ENCODE assay signal across 8 cellular contexts in the genomic region with DNA sequence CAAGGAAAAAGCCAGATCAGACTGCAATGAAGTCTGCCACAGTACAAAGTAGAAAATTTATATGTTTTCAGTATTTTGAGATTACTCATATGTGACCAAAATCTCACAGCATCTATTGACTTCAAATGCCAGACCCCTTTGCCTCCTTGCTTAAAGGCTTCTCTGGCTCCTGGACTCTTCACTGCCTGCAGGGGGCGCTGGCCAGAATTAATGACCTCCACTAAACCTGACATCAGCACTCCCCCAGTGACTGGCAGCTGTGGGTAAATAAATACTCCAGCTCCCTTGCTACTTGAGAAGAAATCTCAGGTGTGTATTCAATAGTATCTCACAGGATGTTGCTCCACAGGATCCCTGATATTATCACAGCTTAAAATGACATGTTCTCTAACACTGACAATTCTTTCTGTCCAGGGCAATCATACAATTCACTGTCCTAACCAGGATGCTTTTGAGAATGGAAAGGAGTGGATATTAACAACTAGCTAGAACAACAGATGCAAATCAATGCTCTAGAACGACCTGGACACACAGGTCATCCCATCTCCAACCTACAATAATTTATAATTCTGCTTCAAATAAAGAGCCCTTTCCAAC. TPM values are rescaled to one million over a fixed set of nuclear protein-coding genes. Genes with fewer than 3 reads are reported as not detected.
DNase-seq lines count a peak whose midpoint lies in the region; ATAC-seq, FAIRE-seq and TF ChIP-seq lines count a peak whose summit lies in the region.

No MANE protein-coding gene starts in this region.

- DNase-seq in CD4-positive, CD25-positive, alpha-beta regulatory T cell = peak; percentile 49 to 75 (median 50)
- DNase-seq in HTR-8/SVneo (ENCODE audit: insufficient read length, low spot score) (peak; percentile 52), activated T-cell treated with anti-CD3 and anti-CD28 coated beads for 48 hours (ENCODE audit: low read depth) (peak; percentile 64), fibroblast of pulmonary artery (ENCODE audit: low read depth) (peak; percentile 70), gastrocnemius medialis (peak in 1 of 2 donors; percentile 33)

- H3K4me1 Mint-ChIP-seq in CD4-positive, CD25-positive, alpha-beta regulatory T cell = peaks cover 8 to 47% (median 19%) of the 10 kb centered on the region in 4 donors

- no peak overlapping the region for H3K4me3 ChIP-seq in CD4-positive, CD25-positive, alpha-beta regulatory T cell (ENCODE audit: low read depth, low read length)
- H3K4me3 ChIP-seq in OCI-LY3 (ENCODE audit: low read length) = no peak overlapping the region
- no peak overlapping the region for H3K4me3 ChIP-seq in fibroblast of pulmonary artery (replicated peaks; ENCODE audit: low read depth, low read length)
- no peak overlapping the region for H3K4me3 ChIP-seq in gastrocnemius medialis

- no peaks in the 10 kb centered on the region for H3K9me3 ChIP-seq in CD4-positive, CD25-positive, alpha-beta regulatory T cell (ENCODE audit: control insufficient read depth in 2 of 2, low read length in 2 of 2)
- H3K9me3 ChIP-seq in OCI-LY3 (ENCODE audit: insufficient read depth, low read length) (no peaks in the 10 kb centered on the region), gastrocnemius medialis (no peaks in the 10 kb centered on the region)

- peaks cover 21% of the 10 kb centered on the region for H3K79me2 ChIP-seq in OCI-LY3 (ENCODE audit: low read length)

- intact Hi-C loops in gastrocnemius medialis (cut with DNase I; ENCODE audit: low total_unique reads) = loop anchor here (5.0 kb wide), 1 partner anchor 243 kb away; the partner anchor contains the start of gene PSMC3IP

- H3K27me3 ChIP-seq in CD4-positive, CD25-positive, alpha-beta regulatory T cell (ENCODE audit: control insufficient read depth, insufficient read depth, low read length) = no peaks in the 10 kb centered on the region
- H3K27me3 ChIP-seq in OCI-LY3 (ENCODE audit: low read depth, low read length) (no peaks in the 10 kb centered on the region), gastrocnemius medialis (no peaks in the 10 kb centered on the region)

- no peak overlapping the region for H3K9ac ChIP-seq in OCI-LY3 (ENCODE audit: low read length)

- no peak overlapping the region for H2AFZ ChIP-seq in OCI-LY3 (ENCODE audit: low read depth, low read length)

- peak; percentile 81 for TF ChIP-seq CTCF in OCI-LY3 (IDR thresholded peaks at IDR 0.05; ENCODE audit: low read depth, low read length)
- TF ChIP-seq CTCF in fibroblast of pulmonary artery (IDR thresholded peaks at IDR 0.05; ENCODE audit: low read length, missing control alignments) = peak; percentile 82
- TF ChIP-seq CTCF in gastrocnemius medialis (IDR thresholded peaks at IDR 0.05 in 4 of 5, conservative IDR thresholded peaks at IDR 0.05 in 1 of 5) = peak in 3 of 5 experiments; percentile 41 to 61 (median 42)

- H3K4me3 Mint-ChIP-seq in CD4-positive, CD25-positive, alpha-beta regulatory T cell = peak overlapping the region in 2 of 4 donors; percentile 11 to 73

- H4K20me1 ChIP-seq in OCI-LY3 (ENCODE audit: insufficient read depth, low read length) = no peaks in the 10 kb centered on the region

- peaks cover 0 to 1% (median 0%) of the 10 kb centered on the region in 7 donors for H3K9me3 Mint-ChIP-seq in CD4-positive, CD25-positive, alpha-beta regulatory T cell

- ATAC-seq in CD4-positive, CD25-positive, alpha-beta regulatory T cell (ENCODE audit: low read depth in 2 of 2) = no peak
- ATAC-seq in gastrocnemius medialis = no peak
- no peak for ATAC-seq in HG02970 (IDR thresholded peaks at IDR 0.05; ENCODE audit: low FRiP score, unreplicated experiment)
- ATAC-seq in HG03196 (IDR thresholded peaks at IDR 0.05; ENCODE audit: unreplicated experiment) = no peak

- H3K36me3 Mint-ChIP-seq in CD4-positive, CD25-positive, alpha-beta regulatory T cell = peaks cover 31% of the 10 kb centered on the region

- FAIRE-seq in HTR-8/SVneo (lab: Jason Lieb, UNC) = no peak

- peaks cover 12% of the 10 kb centered on the region for H3K4me1 ChIP-seq in CD4-positive, CD25-positive, alpha-beta regulatory T cell (ENCODE audit: control insufficient read depth, insufficient read depth, low read length, poor library complexity, severe bottlenecking)
- H3K4me1 ChIP-seq in OCI-LY3 (ENCODE audit: low read length) = peaks cover 7% of the 10 kb centered on the region; the same call in 1 of the 2 replicates
- peaks cover 13 to 14% of the 10 kb centered on the region in 2 donors for H3K4me1 ChIP-seq in gastrocnemius medialis

- in situ Hi-C loops in gastrocnemius medialis (cut with MboI; ENCODE audit: low sequenced_read_pairs in 4 of 4) = loop anchor here in 1 of 4 donors (10.0 kb wide), 1 partner anchor 95 kb away; no protein-coding TSS in a partner anchor

- peaks cover 5% of the 10 kb centered on the region for H3K27me3 Mint-ChIP-seq in CD4-positive, CD25-positive, alpha-beta regulatory T cell

- H3K4me2 ChIP-seq in OCI-LY3 (ENCODE audit: low read length) = no peak overlapping the region

- H3K27ac Mint-ChIP-seq in CD4-positive, CD25-positive, alpha-beta regulatory T cell = peak overlapping the region in 2 of 3 donors; percentile 11 to 42

- TF ChIP-seq POLR2A in gastrocnemius medialis (IDR thresholded peaks at IDR 0.05) = no peak

- H3K27ac ChIP-seq in CD4-positive, CD25-positive, alpha-beta regulatory T cell (ENCODE audit: insufficient read depth, low read length, poor library complexity, severe bottlenecking) = no peak overlapping the region
- H3K27ac ChIP-seq in OCI-LY3 (ENCODE audit: low read length) (no peak overlapping the region), gastrocnemius medialis (no peak overlapping the region)

- peaks cover 59% of the 10 kb centered on the region for H3K36me3 ChIP-seq in CD4-positive, CD25-positive, alpha-beta regulatory T cell (ENCODE audit: control insufficient read depth, insufficient read depth, low read length)
- H3K36me3 ChIP-seq in OCI-LY3 (replicated peaks; ENCODE audit: low read depth, low read length) (peaks cover 42% of the 10 kb centered on the region), gastrocnemius medialis (peaks cover 7 to 67% of the 10 kb centered on the region in 2 donors)

RNA-seq across cellular contexts. Expression of gene BECN1, which starts 4.0 kb away (rescaled TPM):
- 153 TPM for total RNA-seq in CD4-positive, CD25-positive, alpha-beta regulatory T cell
- polyA plus RNA-seq in CD4-positive, CD25-positive, alpha-beta regulatory T cell = 100 to 1,000 TPM; 138 to 180 (median 160) TPM
- 100 to 1,000 TPM in 1 of 4 donors, 10 to 100 TPM in 3; 82.3 to 102 (median 88.0) TPM for total RNA-seq in gastrocnemius medialis

RNA-seq across cellular contexts. Expression of gene PSME3, which starts 13.2 kb away (rescaled TPM):
- 66.7 TPM for total RNA-seq in CD4-positive, CD25-positive, alpha-beta regulatory T cell
- 100 to 1,000 TPM; 114 to 129 (median 127) TPM for polyA plus RNA-seq in CD4-positive, CD25-positive, alpha-beta regulatory T cell
- 100 to 1,000 TPM in 1 of 4 donors, 10 to 100 TPM in 3; 84.2 to 101 (median 88.7) TPM for total RNA-seq in gastrocnemius medialis

RNA-seq across cellular contexts. Expression of gene CNTD1, which starts 21.4 kb away (rescaled TPM):
- not detected for total RNA-seq in CD4-positive, CD25-positive, alpha-beta regulatory T cell
- polyA plus RNA-seq in CD4-positive, CD25-positive, alpha-beta regulatory T cell = under 1 TPM; 0.15 to 0.42 (median 0.28) TPM
- not detected for total RNA-seq in gastrocnemius medialis

RNA-seq across cellular contexts. Expression of gene COA3, which starts 21.5 kb away (rescaled TPM):
- 12.8 TPM for total RNA-seq in CD4-positive, CD25-positive, alpha-beta regulatory T cell
- polyA plus RNA-seq in CD4-positive, CD25-positive, alpha-beta regulatory T cell = 100 to 1,000 TPM; 147 to 162 (median 156) TPM
- 100 to 1,000 TPM in 1 of 4 donors, 10 to 100 TPM in 3; 76.2 to 104 (median 86.8) TPM for total RNA-seq in gastrocnemius medialis

RNA-seq across cellular contexts. Expression of gene AOC2, which starts 24.3 kb away (rescaled TPM):
- total RNA-seq in CD4-positive, CD25-positive, alpha-beta regulatory T cell = 2.3 TPM
- polyA plus RNA-seq in CD4-positive, CD25-positive, alpha-beta regulatory T cell = under 1 TPM in 1 of 4 donors, not detected in 3; 0.17 TPM
- total RNA-seq in gastrocnemius medialis = 1 to 10 TPM in 2 of 4 donors, under 1 TPM in 2; 0.81 to 1.2 (median 1.0) TPM
